Comparison of ENCODE assay signal across 15 cellular contexts in the genomic region with DNA sequence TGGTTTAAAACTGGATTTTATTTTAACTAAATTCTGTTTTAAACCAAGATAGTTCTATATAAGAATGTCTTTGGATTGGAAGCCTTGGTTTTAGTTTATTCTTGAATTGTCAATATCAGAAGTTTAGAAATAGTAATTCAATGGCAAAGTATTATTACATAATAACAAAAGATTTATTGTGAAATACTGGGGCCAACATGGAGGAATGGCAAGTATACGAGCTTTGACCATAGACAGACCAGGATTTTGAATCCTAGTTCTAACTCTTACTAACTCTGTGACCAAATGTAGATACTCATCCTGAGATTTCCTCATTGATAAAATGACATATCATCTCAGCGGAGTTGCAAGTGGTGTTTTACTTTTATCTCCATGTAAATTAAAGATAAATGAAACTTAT.
DNase-seq lines count a peak whose midpoint lies in the region; ATAC-seq, FAIRE-seq and TF ChIP-seq lines count a peak whose summit lies in the region.
"Had no signal": no experiment of that assay in that cellular context is flagged by ENCODE, and none has a peak within 500 bp of the region (broad histone marks: within the 10 kb centered on the region; RNA-seq: fewer than 3 reads in every experiment).

No MANE protein-coding gene starts in this region.

- no TSS peak for BruUV-seq in HepG2 (replicated peaks; lab: Mats Ljungman, UMichigan)

- peaks cover 13% of the 10 kb centered on the region for H3K4me1 Mint-ChIP-seq in mesothelial cell of epicardium

- peak overlapping the region; percentile 83 for H3K27ac Mint-ChIP-seq in mesothelial cell of epicardium
- H3K27ac Mint-ChIP-seq: CD4-positive, alpha-beta memory T cell had no signal

- TF ChIP-seq RAD21 in HepG2 (CRISPR knock-in tag; IDR thresholded peaks at IDR 0.05), result no peak

- H3K27me3 ChIP-seq in HepG2 (ENCODE audit: control insufficient read depth in 1 of 2, insufficient read depth in 2 of 2, low read length in 2 of 2), result no peaks in the 10 kb centered on the region
- H3K27me3 ChIP-seq in right lobe of liver, result no peaks in the 10 kb centered on the region
- H3K27me3 ChIP-seq in RWPE2 (ENCODE audit: insufficient read depth, poor library complexity, severe bottlenecking), result no peaks in the 10 kb centered on the region
- H3K27me3 ChIP-seq: BLaER1 had no signal

- ATAC-seq in HepG2 (no peak), right lobe of liver (no peak), RWPE2 (ENCODE audit: low read depth) (no peak), GM21528 (IDR thresholded peaks at IDR 0.05; ENCODE audit: low FRiP score, unreplicated experiment) (no peak), GM19397 (IDR thresholded peaks at IDR 0.05; ENCODE audit: unreplicated experiment) (no peak)

- no peak for TF ChIP-seq POLR2A in HepG2 (IDR thresholded peaks at IDR 0.05; ENCODE audit: insufficient read depth in 1 of 2, low read depth in 2 of 2, low read length in 2 of 2)
- no peak for TF ChIP-seq POLR2A in right lobe of liver (IDR thresholded peaks at IDR 0.05)

- H3K27me3 Mint-ChIP-seq in mesothelial cell of epicardium (ENCODE audit: low read depth), result no peaks in the 10 kb centered on the region
- H3K27me3 Mint-ChIP-seq: CD4-positive, alpha-beta memory T cell had no signal

- no peaks in the 10 kb centered on the region for H3K9me3 ChIP-seq in HepG2 (ENCODE audit: low read length)
- H3K9me3 ChIP-seq in right lobe of liver, result no peaks in the 10 kb centered on the region
- H3K9me3 ChIP-seq in RWPE2 (ENCODE audit: severe bottlenecking), result no peaks in the 10 kb centered on the region
- H3K9me3 ChIP-seq: BLaER1, HAP-1 had no signal

- peaks cover 24% of the 10 kb centered on the region for H3K36me3 Mint-ChIP-seq in mesothelial cell of epicardium
- H3K36me3 Mint-ChIP-seq: CD14-positive monocyte; CD4-positive, alpha-beta memory T cell had no signal

- intact Hi-C loops in HepG2 (cut with micrococcal nuclease; ENCODE audit: unreplicated experiment) (loop anchor here (2.0 kb wide), 1 partner anchor 133 kb away; a partner anchor contains a TSS), right lobe of liver (cut with DNase I) (loop anchor here in 1 of 2 donors (10.0 kb wide), 1 partner anchor 177 kb away; a partner anchor contains a TSS)

- POLR2A ChIA-PET in HepG2 (lab: Yijun Ruan, JAX), result no interaction called here

- in situ Hi-C loops in HepG2 (cut with HindIII; ENCODE audit: extremely low pct_ligation_motif_present, low pct_unique_long_range_greater_than_20kb), result no loop called here

- H3K9me3 Mint-ChIP-seq in mesothelial cell of epicardium, result peaks cover 8% of the 10 kb centered on the region
- H3K9me3 Mint-ChIP-seq: CD14-positive monocyte; CD4-positive, alpha-beta memory T cell had no signal

- CTCF ChIA-PET in HepG2 (lab: Yijun Ruan, JAX; ENCODE audit: low intra/inter-chr PET ratio, low total read pairs), result interaction anchor here (2.1 kb wide), 1 partner anchor 180 kb away, joined by 36 read pairs; a partner anchor contains a TSS

- no peak overlapping the region for H3K4me3 ChIP-seq in HepG2 (replicated peaks in 1 of 3; ENCODE audit: insufficient read depth in 1 of 3, low read depth in 2 of 3, low read length in 3 of 3)
- H3K4me3 ChIP-seq in right lobe of liver, result no peak overlapping the region
- no peak overlapping the region for H3K4me3 ChIP-seq in RWPE2 (ENCODE audit: severe bottlenecking)
- H3K4me3 ChIP-seq: BLaER1, HAP-1 had no signal

- H2AFZ ChIP-seq in HepG2 (ENCODE audit: low read length), result no peak overlapping the region

- H3K4me1 ChIP-seq in HepG2 (ENCODE audit: insufficient read depth, low read length) (no peaks in the 10 kb centered on the region), right lobe of liver (no peaks in the 10 kb centered on the region), RWPE2 (ENCODE audit: insufficient read depth, poor library complexity, severe bottlenecking) (peaks cover 12% of the 10 kb centered on the region)
- H3K4me1 ChIP-seq: BLaER1 had no signal

- no peak overlapping the region for H3K4me2 ChIP-seq in HepG2 (ENCODE audit: low read depth, low read length)
- H3K4me2 ChIP-seq: BLaER1 had no signal

- WGBS in HepG2 (ENCODE audit: low lambda C conversion rate), result 93% methylated on average over 2 of the region's 2 CpGs
- WGBS in right lobe of liver (ENCODE audit: insufficient coverage, low coverage, low lambda C conversion rate, missing lambda C conversion rate), result 51% methylated on average over 2 of the region's 2 CpGs

- no peak overlapping the region for H3K27ac ChIP-seq in HepG2 (ENCODE audit: extremely low read length, insufficient read depth, low read length)
- no peak overlapping the region for H3K27ac ChIP-seq in right lobe of liver
- peak overlapping the region; percentile 23 for H3K27ac ChIP-seq in RWPE2 (ENCODE audit: poor library complexity, severe bottlenecking)
- H3K27ac ChIP-seq: BLaER1 had no signal

- FAIRE-seq in HepG2 (lab: Jason Lieb, UNC), result no peak

- TF ChIP-seq EP300 in HepG2 (IDR thresholded peaks at IDR 0.05; ENCODE audit: low read depth in 2 of 2, low read length in 2 of 2), result no peak
- TF ChIP-seq EP300 in HepG2 (CRISPR knock-in tag; IDR thresholded peaks at IDR 0.05; ENCODE audit: borderline replicate concordance), result no peak

- no peaks in the 10 kb centered on the region for H3K79me2 ChIP-seq in HepG2 (ENCODE audit: insufficient read depth, low read length)

- no peak for DNase-seq in HepG2 (ENCODE audit: low spot score)
- no peak for DNase-seq in right lobe of liver
- no peak for DNase-seq in RWPE2 (ENCODE audit: low spot score)
- no peak for DNase-seq in mesothelial cell of epicardium (ENCODE audit: low spot score in 2 of 2, unreplicated experiment in 2 of 2)
- no peak for DNase-seq in DMS53 (lab: John Stamatoyannopoulos, UW)
- DNase-seq: 8988T; Calu3; CD4-positive, alpha-beta memory T cell; DMS 273 treated with DMSO at 0.1 percent for 48 hours; KBM-7 had no signal

- no peaks in the 10 kb centered on the region for H4K20me1 ChIP-seq in HepG2 (ENCODE audit: insufficient read depth, low read length)
- H4K20me1 ChIP-seq: BLaER1 had no signal

- no peak overlapping the region for H3K4me3 Mint-ChIP-seq in mesothelial cell of epicardium
- H3K4me3 Mint-ChIP-seq: CD14-positive monocyte; CD4-positive, alpha-beta memory T cell had no signal

- TF ChIP-seq CTCF in HepG2 (CRISPR knock-in tag; IDR thresholded peaks at IDR 0.05) (no peak), right lobe of liver (IDR thresholded peaks at IDR 0.05) (no peak), RWPE2 (IDR thresholded peaks at IDR 0.05; ENCODE audit: poor library complexity, severe bottlenecking) (no peak), mesothelial cell of epicardium (IDR thresholded peaks at IDR 0.05; ENCODE audit: unreplicated experiment) (no peak)

- no peak overlapping the region for H3K9ac ChIP-seq in HepG2 (ENCODE audit: insufficient read depth, low read depth, low read length)
- H3K9ac ChIP-seq: BLaER1 had no signal

- H3K36me3 ChIP-seq in HepG2 (replicated peaks in 1 of 2; ENCODE audit: control insufficient read depth in 1 of 2, insufficient read depth in 2 of 2, low read length in 2 of 2), result no peaks in the 10 kb centered on the region
- no peaks in the 10 kb centered on the region for H3K36me3 ChIP-seq in right lobe of liver
- H3K36me3 ChIP-seq in RWPE2 (ENCODE audit: low read depth), result peaks cover 34% of the 10 kb centered on the region
- H3K36me3 ChIP-seq: BLaER1 had no signal

TF ChIP-seq in HepG2, 621 proteins besides CTCF, POLR2A, EP300 and RAD21:
- TF ChIP-seq MIER3 (CRISPR knock-in tag; IDR thresholded peaks at IDR 0.05; ENCODE audit: borderline replicate concordance) (no peak), CEBPB (IDR thresholded peaks at IDR 0.05; ENCODE audit: borderline replicate concordance, low read depth, low read length) (peak; percentile 46; the same call in 1 of the 2 replicates)
TF ChIP-seq in HepG2: peak in this region for 1.
